8 cellular contexts compared by ENCODE assay signal in genomic region chr2:34288016-34288415, GRCh38.
"Had no signal": no experiment of that assay in that cellular context is flagged by ENCODE, and none has a peak within 500 bp of the region (broad histone marks: within the 10 kb centered on the region; RNA-seq: fewer than 3 reads in every experiment).

No MANE protein-coding gene starts in this region.

- H3K4me3 ChIP-seq: HAP-1, K562 had no signal

- DNase-seq: GOT3, H7, HFFc6, IMR-90, KG1 had no signal

- ATAC-seq: HCT116, K562 had no signal
